8 cellular contexts compared by ENCODE assay signal in the genomic region with DNA sequence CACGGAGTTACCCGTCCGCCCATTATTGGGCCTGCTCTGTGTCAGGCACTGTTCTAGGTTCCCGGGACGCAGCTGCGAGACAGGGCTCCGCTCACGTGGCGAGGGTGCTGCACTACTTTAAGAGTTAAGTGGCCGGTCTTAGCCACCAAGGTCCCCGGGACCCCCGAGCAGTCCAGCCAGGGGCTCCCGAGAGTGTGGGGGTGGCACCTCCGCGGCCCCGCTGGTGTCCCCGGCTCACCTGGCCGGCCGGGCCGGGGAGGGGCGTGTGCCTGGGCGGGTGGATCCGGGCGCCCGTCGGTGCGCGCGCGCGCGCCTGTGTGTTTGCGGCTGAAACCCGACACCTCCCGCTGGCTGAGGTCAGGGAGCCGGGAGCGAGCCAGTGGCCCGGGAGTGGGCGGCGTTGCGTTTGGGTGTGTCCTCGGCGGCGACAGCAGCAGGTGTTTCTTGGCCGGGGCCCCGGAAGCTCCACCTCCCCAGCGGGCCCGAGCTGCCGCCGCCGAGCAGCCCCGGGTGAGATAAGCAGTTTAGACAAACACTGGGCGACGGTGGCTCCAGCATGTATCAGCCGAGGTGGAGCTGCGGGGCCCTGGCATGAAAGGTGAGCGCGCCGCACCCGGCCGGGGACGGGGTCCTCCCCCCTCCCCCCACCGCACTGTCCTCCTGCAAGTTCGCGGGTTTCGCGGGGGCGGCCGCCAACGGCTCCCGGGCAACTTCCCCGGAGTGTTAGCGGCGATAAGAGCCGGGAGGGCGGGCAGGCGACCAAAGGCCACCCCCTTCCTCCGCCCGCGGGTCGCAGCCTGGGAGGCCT. TPM values are rescaled to one million over a fixed set of nuclear protein-coding genes. Genes with fewer than 3 reads are reported as not detected.
DNase-seq lines count a peak whose midpoint lies in the region; ATAC-seq and TF ChIP-seq lines count a peak whose summit lies in the region.

A gene (plus strand): TSS at position 522 of the 808 bp plus-strand sequence. CDS start 70 bp downstream, at position 592.

- H3K79me2 ChIP-seq in OCI-LY7 (ENCODE audit: insufficient read depth, low read depth, low read length): peaks cover 36% of the 10 kb centered on the region; the same call in 1 of the 2 replicates

- no peaks in the 10 kb centered on the region for H3K27me3 ChIP-seq in thyroid gland

- no peaks in the 10 kb centered on the region for H3K9me3 ChIP-seq in OCI-LY7 (ENCODE audit: low read length)
- no peaks in the 10 kb centered on the region for H3K9me3 ChIP-seq in thyroid gland

- peak within 1 kb of the TSS; percentile 36 for H2AFZ ChIP-seq in OCI-LY7 (ENCODE audit: low read length)

- H3K4me1 Mint-ChIP-seq in IgD-negative memory B cell (peaks cover 21 to 29% (median 27%) of the 10 kb centered on the region in 3 donors), natural killer cell (peaks cover 38 to 72% of the 10 kb centered on the region in 2 donors)
- H3K4me1 Mint-ChIP-seq in activated T-helper 1 cell treated with anti-CD3 and anti-CD28 coated beads, Interleukin-12 subunit alpha, Interleukin-12 subunit beta, Interleukin-2, Interleukin-4 antibody, amounts not matched to agents 30 ng/mL and 10 ng/mL and 1 ng/mL, durations not matched to agents 14 hours and 24 hours and 36 hours (ENCODE audit: low read depth): peaks cover 38% of the 10 kb centered on the region

- H3K4me1 ChIP-seq in OCI-LY7 (ENCODE audit: insufficient read depth, low read length, poor library complexity, severe bottlenecking): peaks cover 79% of the 10 kb centered on the region
- H3K4me1 ChIP-seq in thyroid gland: peaks cover 57 to 71% of the 10 kb centered on the region in 2 donors

- H3K27ac ChIP-seq in OCI-LY7 (ENCODE audit: low read depth, low read length, poor library complexity, severe bottlenecking) (peak within 1 kb of the TSS; percentile 86), thyroid gland (peak within 1 kb of the TSS; percentile 90 to 99 (median 96))

- H3K36me3 Mint-ChIP-seq in IgD-negative memory B cell: no peaks in the 10 kb centered on the region
- no peaks in the 10 kb centered on the region for H3K36me3 Mint-ChIP-seq in activated T-helper 1 cell treated with anti-CD3 and anti-CD28 coated beads, Interleukin-12 subunit alpha, Interleukin-12 subunit beta, Interleukin-2, Interleukin-4 antibody, amounts not matched to agents 30 ng/mL and 10 ng/mL and 1 ng/mL, durations not matched to agents 14 hours and 24 hours and 36 hours (ENCODE audit: low read depth)
- H3K36me3 Mint-ChIP-seq in natural killer cell: no peaks in the 10 kb centered on the region

- H3K27me3 Mint-ChIP-seq in IgD-negative memory B cell: no peaks in the 10 kb centered on the region
- H3K27me3 Mint-ChIP-seq in activated T-helper 1 cell treated with anti-CD3 and anti-CD28 coated beads, Interleukin-12 subunit alpha, Interleukin-12 subunit beta, Interleukin-2, Interleukin-4 antibody, amounts not matched to agents 30 ng/mL and 10 ng/mL and 1 ng/mL, durations not matched to agents 14 hours and 24 hours and 36 hours (ENCODE audit: insufficient read depth): peaks cover 21% of the 10 kb centered on the region
- H3K27me3 Mint-ChIP-seq in natural killer cell (ENCODE audit: low read depth in 2 of 2): no peaks in the 10 kb centered on the region

- POLR2A ChIA-PET in OCI-LY7 (lab: Charles Lee): interaction anchor here (0.5 kb wide), 1 partner anchor 1471 kb away, joined by 4 read pairs; no protein-coding TSS in a partner anchor

- H3K36me3 ChIP-seq in OCI-LY7 (ENCODE audit: insufficient read depth, low read length): peaks cover 8% of the 10 kb centered on the region; the same call in 1 of the 2 replicates
- H3K36me3 ChIP-seq in thyroid gland: no peaks in the 10 kb centered on the region

- H3K4me3 ChIP-seq in OCI-LY7 (ENCODE audit: low read depth, low read length, poor library complexity, severe bottlenecking): peak within 1 kb of the TSS; percentile 76
- H3K4me3 ChIP-seq in thyroid gland (replicated peaks in 1 of 3): peak within 1 kb of the TSS; percentile 65 to 71 (median 66)

- WGBS in thyroid gland, 2 donors: 0 to 3% methylated on average over 5 to 17 of the region's 81 CpGs

- no TSS peak for BruUV-seq in OCI-LY7 (replicated peaks; lab: Mats Ljungman, UMichigan)

- TF ChIP-seq CTCF in OCI-LY7 (conservative IDR thresholded peaks at IDR 0.05; ENCODE audit: low read length) (no peak), natural killer cell (IDR thresholded peaks at IDR 0.05) (no peak), thyroid gland (IDR thresholded peaks at IDR 0.05) (peak in 1 of 6 experiments; percentile 17)

- no peaks in the 10 kb centered on the region for H3K9me2 ChIP-seq in OCI-LY7 (ENCODE audit: insufficient read depth, low read length)

- CTCF ChIA-PET in OCI-LY7 (lab: Charles Lee; ENCODE audit: unreplicated experiment): no interaction called here

- no peaks in the 10 kb centered on the region for H3K9me3 Mint-ChIP-seq in IgD-negative memory B cell
- no peaks in the 10 kb centered on the region for H3K9me3 Mint-ChIP-seq in activated T-helper 1 cell treated with anti-CD3 and anti-CD28 coated beads, Interleukin-12 subunit alpha, Interleukin-12 subunit beta, Interleukin-2, Interleukin-4 antibody, amounts not matched to agents 30 ng/mL and 10 ng/mL and 1 ng/mL, durations not matched to agents 14 hours and 24 hours and 36 hours
- H3K9me3 Mint-ChIP-seq in natural killer cell: no peaks in the 10 kb centered on the region

- DNase-seq in DMS53 treated with DMSO at 0.1 percent for 48 hours (lab: John Stamatoyannopoulos, UW; ENCODE audit: unreplicated experiment): peak; percentile 85
- peak; percentile 94 for DNase-seq in OCI-LY7 (ENCODE audit: low spot score)
- DNase-seq in activated T-helper 1 cell treated with anti-CD3 and anti-CD28 coated beads, Interleukin-12 subunit alpha, Interleukin-12 subunit beta, Interleukin-2, Interleukin-4 antibody, amounts not matched to agents 30 ng/mL and 10 ng/mL and 1 ng/mL, durations not matched to agents 14 hours and 24 hours and 36 hours (ENCODE audit: low spot score): peak; percentile 57
- peak; percentile 58 for DNase-seq in fibroblast of peridontal ligament (ENCODE audit: extremely low read depth)
- peak; percentile 53 for DNase-seq in natural killer cell
- DNase-seq in thyroid gland: peak; percentile 99

- TF ChIP-seq POLR2A in thyroid gland (IDR thresholded peaks at IDR 0.05): peak; percentile 18 to 91

- ATAC-seq in GM21528 (IDR thresholded peaks at IDR 0.05; ENCODE audit: low FRiP score, unreplicated experiment): peak; percentile 44
- ATAC-seq in natural killer cell: peak; percentile 20 to 23 (median 20)

- H3K4me3 Mint-ChIP-seq in IgD-negative memory B cell: peak within 1 kb of the TSS; percentile 76 to 94 (median 91)
- peak within 1 kb of the TSS; percentile 67 for H3K4me3 Mint-ChIP-seq in activated T-helper 1 cell treated with anti-CD3 and anti-CD28 coated beads, Interleukin-12 subunit alpha, Interleukin-12 subunit beta, Interleukin-2, Interleukin-4 antibody, amounts not matched to agents 30 ng/mL and 10 ng/mL and 1 ng/mL, durations not matched to agents 14 hours and 24 hours and 36 hours
- H3K4me3 Mint-ChIP-seq in natural killer cell: peak within 1 kb of the TSS; percentile 81

- peak within 1 kb of the TSS; percentile 96 for H3K4me2 ChIP-seq in OCI-LY7 (ENCODE audit: low read length)

- peak within 1 kb of the TSS; percentile 81 to 97 (median 87) for H3K27ac Mint-ChIP-seq in IgD-negative memory B cell
- no peak within 1 kb of the TSS for H3K27ac Mint-ChIP-seq in activated T-helper 1 cell treated with anti-CD3 and anti-CD28 coated beads, Interleukin-12 subunit alpha, Interleukin-12 subunit beta, Interleukin-2, Interleukin-4 antibody, amounts not matched to agents 30 ng/mL and 10 ng/mL and 1 ng/mL, durations not matched to agents 14 hours and 24 hours and 36 hours
- H3K27ac Mint-ChIP-seq in natural killer cell: peak within 1 kb of the TSS in 1 of 2 donors; percentile 63

- intact Hi-C loops in OCI-LY7 (cut with micrococcal nuclease; ENCODE audit: unreplicated experiment) (loop anchor here (2.0 to 5.0 kb wide), 3 partner anchors 41 to 310 kb away; a partner anchor contains a TSS), natural killer cell (cut with micrococcal nuclease) (loop anchor here (10.0 kb wide), 1 partner anchor 308 kb away; no protein-coding TSS in a partner anchor), thyroid gland (cut with DNase I) (loop anchor here (5.0 kb wide), 1 partner anchor 51 kb away; no protein-coding TSS in a partner anchor)
- intact Hi-C loops in activated T-helper 1 cell treated with anti-CD3 and anti-CD28 coated beads, Interleukin-12 subunit alpha, Interleukin-12 subunit beta, Interleukin-2, Interleukin-4 antibody, amounts not matched to agents 30 ng/mL and 10 ng/mL and 1 ng/mL, durations not matched to agents 14 hours and 24 hours and 36 hours (cut with micrococcal nuclease): loop anchor here (2.0 to 10.0 kb wide), 3 partner anchors 306 to 498 kb away; a partner anchor contains a TSS

- peaks cover 12% of the 10 kb centered on the region; the same call in 1 of the 2 replicates for H4K20me1 ChIP-seq in OCI-LY7 (ENCODE audit: insufficient read depth, low read length)

RNA-seq across cellular contexts. Expression of the gene that starts here (rescaled TPM):
- 7.3 TPM for polyA plus RNA-seq in IgD-negative memory B cell
- 30.9 and 32.4 TPM in 2 replicates for total RNA-seq in OCI-LY7 (2014; rRNA removed; shearing (Covaris generic))
- total RNA-seq in OCI-LY7 (2022) (56.2 and 66.6 TPM in 2 replicates), natural killer cell (100 to 1,000 TPM; 232 to 277 (median 233) TPM), thyroid gland (100 to 1,000 TPM in 1 of 4 donors, 10 to 100 TPM in 3; 54.2 to 155 (median 71.9) TPM)
- total RNA-seq in activated T-helper 1 cell treated with anti-CD3 and anti-CD28 coated beads, Interleukin-12 subunit alpha, Interleukin-12 subunit beta, Interleukin-2, Interleukin-4 antibody, amounts not matched to agents 30 ng/mL and 10 ng/mL and 1 ng/mL, durations not matched to agents 14 hours and 24 hours and 36 hours: 35.2 and 35.3 TPM in 2 replicates

Comparison
In these comparisons a context has a peak if more than half of its experiments do, and no peak if none do; other contexts are left out.
1. Peak in every context shown above with its lines: DNase-seq, ATAC-seq, H3K4me3 ChIP-seq and H3K27ac ChIP-seq.